ENCODE assay signal across 8 cellular contexts in the genomic region with DNA sequence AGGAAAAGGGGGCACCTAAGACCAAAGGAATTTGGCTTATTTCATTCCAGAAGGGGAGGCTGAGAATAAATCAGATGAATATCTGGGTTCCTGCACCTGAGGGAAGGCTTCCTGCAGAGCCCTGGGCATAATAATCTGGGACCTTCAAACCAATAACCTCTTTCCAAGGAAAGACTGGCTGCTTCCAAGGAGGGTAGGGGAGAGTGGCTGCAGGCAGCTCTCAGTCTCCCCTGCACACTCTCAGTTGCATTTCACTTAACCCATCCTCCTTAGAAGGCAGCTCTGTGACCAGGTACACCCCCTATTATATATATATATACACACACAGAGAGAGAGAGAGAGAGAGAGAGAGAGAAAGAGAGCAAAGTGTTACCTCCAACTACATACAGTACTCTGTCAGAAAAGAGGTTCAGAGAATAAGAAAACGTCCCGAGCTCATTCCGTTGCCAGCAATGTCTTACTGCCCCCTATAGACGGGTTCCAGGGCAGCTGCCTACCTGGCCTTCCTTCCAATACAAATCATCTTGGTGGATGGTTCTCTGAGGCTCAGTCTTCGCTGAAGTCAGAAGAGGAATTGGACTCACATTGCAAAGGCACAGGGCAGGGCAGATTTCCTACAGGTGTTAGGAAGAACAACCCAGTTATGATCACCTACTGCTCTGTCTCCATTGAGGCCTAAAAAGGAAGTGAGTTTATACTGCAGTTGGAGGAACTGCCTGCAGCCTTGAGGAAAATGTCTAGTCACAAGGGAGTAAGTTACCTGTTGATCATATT. TPM values are rescaled to one million over a fixed set of nuclear protein-coding genes. Genes with fewer than 3 reads are reported as not detected.
DNase-seq lines count a peak whose midpoint lies in the region; ATAC-seq and TF ChIP-seq lines count a peak whose summit lies in the region.

No MANE protein-coding gene starts in this region.

- no peaks in the 10 kb centered on the region for H3K36me3 ChIP-seq in GM23248 (ENCODE audit: low read depth)
- H3K36me3 ChIP-seq in OCI-LY7 (ENCODE audit: insufficient read depth, low read length) = no peaks in the 10 kb centered on the region

- no TSS peak for BruUV-seq in Calu3 (replicated peaks; lab: Mats Ljungman, UMichigan)
- BruUV-seq in OCI-LY7 (replicated peaks; lab: Mats Ljungman, UMichigan) = no TSS peak

- H2AFZ ChIP-seq in GM23248 = no peak overlapping the region
- H2AFZ ChIP-seq in OCI-LY7 (ENCODE audit: low read length) = no peak overlapping the region

- H4K20me1 ChIP-seq in GM23248 (ENCODE audit: insufficient read depth) (no peaks in the 10 kb centered on the region), OCI-LY7 (ENCODE audit: insufficient read depth, low read length) (no peaks in the 10 kb centered on the region)

- DNase-seq in Calu3 (peak; percentile 45), GM23248 (peak; percentile 57), OCI-LY7 (ENCODE audit: low spot score) (peak; percentile 73), dorsolateral prefrontal cortex (peak in 1 of 10 donors; percentile 44), myocyte (ENCODE audit: low read depth) (peak; percentile 46)

- no peaks in the 10 kb centered on the region for H3K79me2 ChIP-seq in GM23248 (ENCODE audit: insufficient read depth)
- H3K79me2 ChIP-seq in OCI-LY7 (ENCODE audit: insufficient read depth, low read depth, low read length) = no peaks in the 10 kb centered on the region

- POLR2A ChIA-PET in OCI-LY7 (lab: Charles Lee) = interaction anchor here (1.2 kb wide), 1 partner anchor 56 kb away, joined by 3 read pairs; no protein-coding TSS in a partner anchor

- H3K9me3 ChIP-seq in GM23248 (ENCODE audit: low read depth) = no peaks in the 10 kb centered on the region
- no peaks in the 10 kb centered on the region for H3K9me3 ChIP-seq in OCI-LY7 (ENCODE audit: low read length)

- no peaks in the 10 kb centered on the region for H3K27me3 Mint-ChIP-seq in Calu3 (ENCODE audit: unreplicated experiment)

- H3K4me2 ChIP-seq in GM23248 (ENCODE audit: unreplicated experiment) (no peak overlapping the region), OCI-LY7 (ENCODE audit: low read length) (no peak overlapping the region)

- H3K27ac ChIP-seq in GM23248 = no peak overlapping the region
- H3K27ac ChIP-seq in OCI-LY7 (ENCODE audit: low read depth, low read length, poor library complexity, severe bottlenecking) = no peak overlapping the region
- peak overlapping the region in 28 of 59 donors; percentile 11 to 85 (median 67) for H3K27ac ChIP-seq in dorsolateral prefrontal cortex

- no peak overlapping the region for H3K9ac ChIP-seq in GM23248

- H3K27me3 ChIP-seq in GM23248 (replicated peaks; ENCODE audit: insufficient read depth) (no peaks in the 10 kb centered on the region), dorsolateral prefrontal cortex (no peaks in the 10 kb centered on the region)

- intact Hi-C loops in Calu3 (cut with micrococcal nuclease; ENCODE audit: unreplicated experiment) (no loop called here), OCI-LY7 (cut with micrococcal nuclease; ENCODE audit: unreplicated experiment) (loop anchor here (2.0 kb wide), 2 partner anchors 249 to 319 kb away; no protein-coding TSS in a partner anchor), dorsolateral prefrontal cortex (cut with DNase I) (loop anchor here in 1 of 2 donors (10.0 kb wide), 1 partner anchor 161 kb away; no protein-coding TSS in a partner anchor)

- no peaks in the 10 kb centered on the region for H3K9me3 Mint-ChIP-seq in Calu3 (ENCODE audit: low read depth, unreplicated experiment)

- no peak for ATAC-seq in HG02763 (IDR thresholded peaks at IDR 0.05; ENCODE audit: unreplicated experiment)
- ATAC-seq in HG02852 (IDR thresholded peaks at IDR 0.05; ENCODE audit: unreplicated experiment) = no peak
- ATAC-seq in GM18873 (IDR thresholded peaks at IDR 0.05; ENCODE audit: low FRiP score, unreplicated experiment) = no peak

- H3K36me3 Mint-ChIP-seq in Calu3 (ENCODE audit: insufficient read depth, unreplicated experiment) = no peaks in the 10 kb centered on the region

- H3K27ac Mint-ChIP-seq in Calu3 (ENCODE audit: unreplicated experiment) = no peak overlapping the region

- no peaks in the 10 kb centered on the region for H3K9me2 ChIP-seq in GM23248 (ENCODE audit: insufficient read depth)
- no peaks in the 10 kb centered on the region for H3K9me2 ChIP-seq in OCI-LY7 (ENCODE audit: insufficient read depth, low read length)

- in situ Hi-C loops in GM23248 (cut with MboI) = no loop called here

- no peak overlapping the region for H3K4me3 Mint-ChIP-seq in Calu3 (ENCODE audit: low read depth, unreplicated experiment)

- CTCF ChIA-PET in Calu3 (lab: Charles Lee) (interaction anchor here (0.8 to 1.1 kb wide), 2 partner anchors 177 to 229 kb away, joined by 3 to 4 read pairs; a partner anchor contains a TSS), OCI-LY7 (lab: Charles Lee; ENCODE audit: unreplicated experiment) (no interaction called here)

- H3K4me3 ChIP-seq in GM23248 (no peak overlapping the region), OCI-LY7 (ENCODE audit: low read depth, low read length, poor library complexity, severe bottlenecking) (no peak overlapping the region), dorsolateral prefrontal cortex (no peak overlapping the region)

- H3K4me1 ChIP-seq in GM23248 (ENCODE audit: insufficient read depth) (no peaks in the 10 kb centered on the region), OCI-LY7 (ENCODE audit: insufficient read depth, low read length, poor library complexity, severe bottlenecking) (peaks cover 7% of the 10 kb centered on the region)

- no peaks in the 10 kb centered on the region for H3K4me1 Mint-ChIP-seq in Calu3 (ENCODE audit: low read depth, unreplicated experiment)

- TF ChIP-seq CTCF in Calu3 (IDR thresholded peaks at IDR 0.05; ENCODE audit: unreplicated experiment) (no peak), OCI-LY7 (conservative IDR thresholded peaks at IDR 0.05; ENCODE audit: low read length) (peak; percentile 95), dorsolateral prefrontal cortex (IDR thresholded peaks at IDR 0.05 in 54 of 56, conservative IDR thresholded peaks at IDR 0.05 in 2 of 56; ENCODE audit: low read depth in 1 of 56, partially characterized antibody in 56 of 56) (peak in 51 of 56 donors; percentile 21 to 65 (median 53))

- 55 to 61% methylated on average over 5 of the region's 5 CpGs for WGBS in GM23248 (ENCODE audit: low coverage in 1 of 2, low lambda C conversion rate in 2 of 2, missing lambda C conversion rate in 2 of 2), 2 experiments

- H3F3A ChIP-seq in GM23248 (ENCODE audit: insufficient read depth) = no peaks in the 10 kb centered on the region

RNA-seq across cellular contexts. Expression of a gene that starts 26.1 kb away (rescaled TPM):
- total RNA-seq in Calu3 (2022) = 2.1 and 2.3 TPM in 2 replicates
- total RNA-seq in GM23248 (2014; rRNA removed; shearing (Covaris generic)) = 5.7 and 8.6 TPM in 2 replicates
- 1.8 and 2.2 TPM in 2 replicates for polyA plus RNA-seq in GM23248 (2016; fragmentation: Nextera tagmentation; extraction: Ambion mirVana)
- 0.98 and 1.6 TPM in 2 replicates for total RNA-seq in OCI-LY7 (2014; rRNA removed; shearing (Covaris generic))
- total RNA-seq in OCI-LY7 (2022) = 1.5 and 2.6 TPM in 2 replicates
- 100 to 1,000 TPM in 52 of 120 experiments, 10 to 100 TPM in 68; 15.4 to 472 (median 94.6) TPM for total RNA-seq in dorsolateral prefrontal cortex
- total RNA-seq in myocyte = 8.2 and 12.3 TPM in 2 replicates
- 5.1 TPM for polyA plus RNA-seq in myocyte (2012)
